Comparison of ENCODE assay signal across 31 cellular contexts in genomic region chr2:46416280-46416679, GRCh38.
"Had no signal": no experiment of that assay in that cellular context is flagged by ENCODE, and none has a peak within 500 bp of the region (broad histone marks: within the 10 kb centered on the region; RNA-seq: fewer than 3 reads in every experiment).

No MANE protein-coding gene starts in this region.

- ATAC-seq: activated T-cell treated with anti-CD3 and anti-CD28 coated beads, Interleukin-2, amount 50 U/mL, for 4 hours had no signal

- H3K4me1 ChIP-seq: ascending aorta had no signal

- H3K27ac ChIP-seq: ascending aorta, cardiac muscle cell, VCaP had no signal

- H3K4me3 Mint-ChIP-seq: activated B cell treated with CpG ODN at 0.5 μM for 24 hours; activated CD4-positive, alpha-beta memory T cell treated with anti-CD3 and anti-CD28 coated beads for 36 hours; activated naive CD8-positive, alpha-beta T cell treated with anti-CD3 and anti-CD28 coated beads for 36 hours; activated T-cell treated with anti-CD3 and anti-CD28 coated beads, Interleukin-2, amount 50 U/mL, for 4 hours; activated T-helper 1 cell treated with anti-CD3 and anti-CD28 coated beads, Interleukin-12 subunit alpha, Interleukin-12 subunit beta, Interleukin-2, Interleukin-4 antibody, amounts not matched to agents 30 ng/mL and 10 ng/mL and 1 ng/mL, durations not matched to agents 14 hours and 24 hours and 36 hours; central memory CD8-positive, alpha-beta T cell had no signal

- DNase-seq: activated B cell treated with CpG ODN at 0.5 μM for 24 hours; activated CD4-positive, alpha-beta memory T cell treated with anti-CD3 and anti-CD28 coated beads for 36 hours; activated CD4-positive, alpha-beta T cell treated with anti-CD3 and anti-CD28 coated beads for 4 hours; activated CD4-positive, alpha-beta T cell treated with anti-CD3 and anti-CD28 coated beads, Interleukin-2, amount 50 U/mL, for 1 hour; activated CD4-positive, CD25-positive, alpha-beta regulatory T cell treated with anti-CD3 and anti-CD28 coated beads, Interleukin-2, amount 50 U/mL, for 72 hours; activated CD8-positive, alpha-beta memory T cell treated with anti-CD3 and anti-CD28 coated beads, Interleukin-2, amount 50 U/mL, for 4 hours; activated effector memory CD4-positive, alpha-beta T cell treated with Interleukin-2 at 50 U/mL for 16 hours; activated naive CD4-positive, alpha-beta T cell treated with anti-CD3 and anti-CD28 coated beads, Interleukin-2, amount 50 U/mL, for 16 hours; activated naive CD8-positive, alpha-beta T cell treated with anti-CD3 and anti-CD28 coated beads for 36 hours; activated T-cell treated with anti-CD3 and anti-CD28 coated beads for 4 hours; activated T-cell treated with anti-CD3 and anti-CD28 coated beads, Interleukin-2, amount 50 U/mL, for 4 hours; amygdala; Karpas-422; NCI-H1105; NCI-H1417 treated with DMSO at 0.1 percent for 48 hours; NCI-H1694; NCI-H2029; NCI-H345; NCI-H524 treated with DMSO at 0.1 percent for 48 hours; NCI-H748 treated with DMSO at 0.1 percent for 48 hours; NK-92 treated with Interleukin-12 subunit alpha and Interleukin-12 subunit beta, amount 100 ng/mL, for 24 hours; Right ventricle myocardium superior; SW 1271; T-helper 1 cell; T-helper 2 cell; T-helper 9 cell had no signal

- H3K36me3 ChIP-seq: ascending aorta, cardiac muscle cell had no signal

- H3K27ac Mint-ChIP-seq: activated B cell treated with CpG ODN at 0.5 μM for 24 hours; activated CD4-positive, alpha-beta memory T cell treated with anti-CD3 and anti-CD28 coated beads for 36 hours; activated naive CD8-positive, alpha-beta T cell treated with anti-CD3 and anti-CD28 coated beads for 36 hours; activated T-helper 1 cell treated with anti-CD3 and anti-CD28 coated beads, Interleukin-12 subunit alpha, Interleukin-12 subunit beta, Interleukin-2, Interleukin-4 antibody, amounts not matched to agents 30 ng/mL and 10 ng/mL and 1 ng/mL, durations not matched to agents 14 hours and 24 hours and 36 hours had no signal

- H3K27me3 ChIP-seq: ascending aorta, cardiac muscle cell had no signal

- H3K4me3 ChIP-seq: ascending aorta, cardiac muscle cell had no signal

- H3K4me1 Mint-ChIP-seq: activated B cell treated with CpG ODN at 0.5 μM for 24 hours; activated naive CD8-positive, alpha-beta T cell treated with anti-CD3 and anti-CD28 coated beads for 36 hours; central memory CD8-positive, alpha-beta T cell had no signal

- H3K27me3 Mint-ChIP-seq: activated naive CD8-positive, alpha-beta T cell treated with anti-CD3 and anti-CD28 coated beads for 36 hours had no signal
